In the genomic region with DNA sequence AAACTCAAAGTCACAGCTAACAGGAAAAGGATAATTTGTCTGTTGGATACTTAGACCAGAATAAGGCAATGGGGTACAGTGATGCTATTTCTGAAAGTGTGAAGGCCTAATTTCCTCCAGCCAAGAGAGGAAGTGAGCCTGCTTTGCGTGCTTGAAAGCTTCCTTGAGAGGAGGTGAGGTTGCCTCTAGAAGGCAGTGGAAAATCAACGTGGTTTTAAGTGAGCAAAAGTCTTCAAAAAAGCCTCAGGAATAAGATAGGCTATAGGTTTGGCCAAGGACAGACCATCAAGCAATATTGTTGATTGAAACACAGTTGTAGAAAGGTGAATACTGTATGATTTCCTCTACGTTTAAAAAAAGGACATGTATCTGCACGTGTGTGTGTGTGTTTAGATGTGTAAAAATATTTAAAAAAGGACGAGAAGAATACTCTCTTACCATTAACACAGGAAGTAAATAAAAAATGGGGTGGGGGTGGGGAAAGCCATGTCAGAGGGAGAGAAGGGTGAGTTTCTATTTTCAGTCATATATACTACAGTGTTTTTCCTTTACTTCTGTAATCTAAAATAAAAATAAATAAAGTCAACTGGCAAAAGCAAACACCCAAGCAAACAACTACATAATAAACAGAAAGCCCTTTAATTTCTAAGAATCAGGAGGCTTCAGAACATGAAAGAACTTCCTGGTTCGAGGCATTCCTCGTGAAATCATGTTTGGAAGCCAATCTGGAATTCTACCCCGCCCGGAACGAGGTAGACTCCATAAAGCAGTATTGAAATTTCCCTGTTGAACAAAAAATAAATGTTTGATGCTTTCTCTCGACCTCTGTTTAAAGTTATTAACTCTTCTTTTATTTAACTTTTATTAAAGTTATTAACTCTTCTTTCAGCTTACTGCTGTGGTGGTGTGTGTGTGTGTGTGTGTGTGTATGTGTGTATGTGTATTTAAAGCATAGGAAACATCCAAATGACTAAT, we compare ENCODE assay signal across 1 cellular context.
TF ChIP-seq lines count a peak whose summit lies in the region.

No MANE protein-coding gene starts in this region.

TF ChIP-seq in K562, 482 proteins besides CTCF, POLR2A, EP300 and RAD21 (continued from another document and continues in another):
- TF ChIP-seq AFF4 (CRISPR knock-in tag; IDR thresholded peaks at IDR 0.05) (0 out of 2 replicates have a peak, but pooled peaks have one; percentile 53), MLX (CRISPR knock-in tag; conservative IDR thresholded peaks at IDR 0.05) (no peak), ESRRA (IDR thresholded peaks at IDR 0.05; ENCODE audit: borderline replicate concordance, low read depth) (no peak), TRIM24 (IDR thresholded peaks at IDR 0.05) (no peak), BRCA1 (IDR thresholded peaks at IDR 0.05) (no peak), BRCA1 (CRISPR knock-in tag; IDR thresholded peaks at IDR 0.05) (no peak), ARID2 (IDR thresholded peaks at IDR 0.05) (0 out of 2 replicates have a peak, but pooled peaks have one; percentile 7), BACH1 (tag; IDR thresholded peaks at IDR 0.05) (0 out of 2 replicates have a peak, but pooled peaks have one; percentile 20), ZC3H4 (CRISPR knock-in tag; IDR thresholded peaks at IDR 0.05; ENCODE audit: borderline replicate concordance) (no peak), GABPA (tag; conservative IDR thresholded peaks at IDR 0.05; ENCODE audit: low read depth) (peak; percentile 35; the same call in 1 of the 2 replicates), PTRF (tag; IDR thresholded peaks at IDR 0.05) (0 out of 2 replicates have a peak, but pooled peaks have one; percentile 15), XRCC5 (IDR thresholded peaks at IDR 0.05; ENCODE audit: low read depth, low read length) (no peak), TAF9B (IDR thresholded peaks at IDR 0.05; ENCODE audit: partially characterized antibody) (peak; percentile 21), MED1 (CRISPR knock-in tag; IDR thresholded peaks at IDR 0.05; ENCODE audit: borderline replicate concordance) (no peak), PCBP1 (IDR thresholded peaks at IDR 0.05; ENCODE audit: low read depth, low read length, poor library complexity, severe bottlenecking) (no peak), EHMT2 (IDR thresholded peaks at IDR 0.05) (no peak), EWSR1 (IDR thresholded peaks at IDR 0.05; ENCODE audit: borderline replicate concordance, low read depth, partially characterized antibody) (peak; percentile 78), ZNF133 (CRISPR knock-in tag; IDR thresholded peaks at IDR 0.05) (no peak), NFRKB (IDR thresholded peaks at IDR 0.05; ENCODE audit: low read depth) (peak; percentile 68), CLOCK (CRISPR knock-in tag; IDR thresholded peaks at IDR 0.05; ENCODE audit: borderline replicate concordance) (no peak), GMEB1 (CRISPR knock-in tag; IDR thresholded peaks at IDR 0.05) (no peak), MEF2D (tag; conservative IDR thresholded peaks at IDR 0.05; ENCODE audit: low read depth) (no peak), BHLHE40 (IDR thresholded peaks at IDR 0.05; ENCODE audit: low read length) (no peak), MECOM (CRISPR knock-in tag; IDR thresholded peaks at IDR 0.05) (0 out of 2 replicates have a peak, but pooled peaks have one; percentile 25), SPI1 (IDR thresholded peaks at IDR 0.05; ENCODE audit: borderline replicate concordance, low read depth, low read length) (peak; percentile 91), NR2C2 (CRISPR knock-in tag; IDR thresholded peaks at IDR 0.05) (no peak), NR2C2 (tag; IDR thresholded peaks at IDR 0.05) (peak; percentile 48; the same call in 1 of the 2 replicates), POLR2AphosphoS5 (IDR thresholded peaks at IDR 0.05; ENCODE audit: control insufficient read depth, insufficient read depth, low read depth, low read length) (no peak), SLC30A9 (CRISPR knock-in tag; IDR thresholded peaks at IDR 0.05) (no peak), ETV6 (IDR thresholded peaks at IDR 0.05; ENCODE audit: borderline replicate concordance in 1 of 2, low read depth in 2 of 2, low read length in 1 of 2) (no peak), ETV6 (CRISPR knock-in tag; IDR thresholded peaks at IDR 0.05; ENCODE audit: borderline replicate concordance) (no peak), ZNF12 (CRISPR knock-in tag; IDR thresholded peaks at IDR 0.05) (no peak), RFX1 (IDR thresholded peaks at IDR 0.05) (no peak), ZNF764 (CRISPR knock-in tag; IDR thresholded peaks at IDR 0.05; ENCODE audit: low read depth) (no peak), SAFB2 (IDR thresholded peaks at IDR 0.05; ENCODE audit: borderline replicate concordance, low read depth, low read length, severe bottlenecking) (no peak), GTF2B (IDR thresholded peaks at IDR 0.05; ENCODE audit: extremely low read depth, insufficient read length) (no peak), ATF7 (IDR thresholded peaks at IDR 0.05) (no peak), HDAC1 (IDR thresholded peaks at IDR 0.05) (no peak), U2AF1 (optimal IDR thresholded peaks at IDR 0.05; ENCODE audit: low read depth, low read length) (no peak), PHTF2 (CRISPR knock-in tag; IDR thresholded peaks at IDR 0.05) (no peak), HCFC1 (IDR thresholded peaks at IDR 0.05; ENCODE audit: low read depth, low read length) (no peak), ZNF699 (CRISPR knock-in tag; IDR thresholded peaks at IDR 0.05; ENCODE audit: insufficient replicate concordance) (no peak), SMARCB1 (IDR thresholded peaks at IDR 0.05; ENCODE audit: insufficient read length, low read depth) (no peak), ZNF263 (CRISPR knock-in tag; IDR thresholded peaks at IDR 0.05; ENCODE audit: borderline replicate concordance) (no peak), ETV1 (tag; conservative IDR thresholded peaks at IDR 0.05; ENCODE audit: low read depth) (0 out of 2 replicates have a peak, but pooled peaks have one; percentile 37)
- TF ChIP-seq, protein P1, sequence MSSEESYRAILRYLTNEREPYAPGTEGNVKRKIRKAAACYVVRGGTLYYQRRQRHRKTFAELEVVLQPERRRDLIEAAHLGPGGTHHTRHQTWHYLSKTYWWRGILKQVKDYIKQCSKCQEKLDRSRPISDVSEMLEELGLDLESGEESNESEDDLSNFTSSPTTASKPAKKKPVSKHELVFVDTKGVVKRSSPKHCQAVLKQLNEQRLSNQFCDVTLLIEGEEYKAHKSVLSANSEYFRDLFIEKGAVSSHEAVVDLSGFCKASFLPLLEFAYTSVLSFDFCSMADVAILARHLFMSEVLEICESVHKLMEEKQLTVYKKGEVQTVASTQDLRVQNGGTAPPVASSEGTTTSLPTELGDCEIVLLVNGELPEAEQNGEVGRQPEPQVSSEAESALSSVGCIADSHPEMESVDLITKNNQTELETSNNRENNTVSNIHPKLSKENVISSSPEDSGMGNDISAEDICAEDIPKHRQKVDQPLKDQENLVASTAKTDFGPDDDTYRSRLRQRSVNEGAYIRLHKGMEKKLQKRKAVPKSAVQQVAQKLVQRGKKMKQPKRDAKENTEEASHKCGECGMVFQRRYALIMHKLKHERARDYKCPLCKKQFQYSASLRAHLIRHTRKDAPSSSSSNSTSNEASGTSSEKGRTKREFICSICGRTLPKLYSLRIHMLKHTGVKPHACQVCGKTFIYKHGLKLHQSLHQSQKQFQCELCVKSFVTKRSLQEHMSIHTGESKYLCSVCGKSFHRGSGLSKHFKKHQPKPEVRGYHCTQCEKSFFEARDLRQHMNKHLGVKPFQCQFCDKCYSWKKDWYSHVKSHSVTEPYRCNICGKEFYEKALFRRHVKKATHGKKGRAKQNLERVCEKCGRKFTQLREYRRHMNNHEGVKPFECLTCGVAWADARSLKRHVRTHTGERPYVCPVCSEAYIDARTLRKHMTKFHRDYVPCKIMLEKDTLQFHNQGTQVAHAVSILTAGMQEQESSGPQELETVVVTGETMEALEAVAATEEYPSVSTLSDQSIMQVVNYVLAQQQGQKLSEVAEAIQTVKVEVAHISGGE (CRISPR knock-in tag; IDR thresholded peaks at IDR 0.05): peak in 1 of 3 experiments; percentile 92; a peak in 2 of 6 replicates
- TF ChIP-seq, protein P2, sequence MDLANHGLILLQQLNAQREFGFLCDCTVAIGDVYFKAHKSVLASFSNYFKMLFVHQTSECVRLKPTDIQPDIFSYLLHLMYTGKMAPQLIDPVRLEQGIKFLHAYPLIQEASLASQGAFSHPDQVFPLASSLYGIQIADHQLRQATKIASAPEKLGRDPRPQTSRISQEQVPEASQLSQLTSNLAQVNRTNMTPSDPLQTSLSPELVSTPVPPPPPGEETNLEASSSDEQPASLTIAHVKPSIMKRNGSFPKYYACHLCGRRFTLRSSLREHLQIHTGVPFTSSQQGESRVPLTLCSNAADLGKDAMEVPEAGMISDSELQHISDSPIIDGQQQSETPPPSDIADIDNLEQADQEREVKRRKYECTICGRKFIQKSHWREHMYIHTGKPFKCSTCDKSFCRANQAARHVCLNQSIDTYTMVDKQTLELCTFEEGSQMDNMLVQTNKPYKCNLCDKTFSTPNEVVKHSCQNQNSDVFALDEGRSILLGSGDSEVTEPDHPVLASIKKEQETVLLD (IDR thresholded peaks at IDR 0.05): no peak
- TF ChIP-seq, protein P3, sequence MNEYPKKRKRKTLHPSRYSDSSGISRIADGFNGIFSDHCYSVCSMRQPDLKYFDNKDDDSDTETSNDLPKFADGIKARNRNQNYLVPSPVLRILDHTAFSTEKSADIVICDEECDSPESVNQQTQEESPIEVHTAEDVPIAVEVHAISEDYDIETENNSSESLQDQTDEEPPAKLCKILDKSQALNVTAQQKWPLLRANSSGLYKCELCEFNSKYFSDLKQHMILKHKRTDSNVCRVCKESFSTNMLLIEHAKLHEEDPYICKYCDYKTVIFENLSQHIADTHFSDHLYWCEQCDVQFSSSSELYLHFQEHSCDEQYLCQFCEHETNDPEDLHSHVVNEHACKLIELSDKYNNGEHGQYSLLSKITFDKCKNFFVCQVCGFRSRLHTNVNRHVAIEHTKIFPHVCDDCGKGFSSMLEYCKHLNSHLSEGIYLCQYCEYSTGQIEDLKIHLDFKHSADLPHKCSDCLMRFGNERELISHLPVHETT (CRISPR knock-in tag; conservative IDR thresholded peaks at IDR 0.05 in 1 of 2, IDR thresholded peaks at IDR 0.05 in 1 of 2): peak in 1 of 2 experiments; percentile 29; a peak in 2 of 4 replicates
